In the genomic region with DNA sequence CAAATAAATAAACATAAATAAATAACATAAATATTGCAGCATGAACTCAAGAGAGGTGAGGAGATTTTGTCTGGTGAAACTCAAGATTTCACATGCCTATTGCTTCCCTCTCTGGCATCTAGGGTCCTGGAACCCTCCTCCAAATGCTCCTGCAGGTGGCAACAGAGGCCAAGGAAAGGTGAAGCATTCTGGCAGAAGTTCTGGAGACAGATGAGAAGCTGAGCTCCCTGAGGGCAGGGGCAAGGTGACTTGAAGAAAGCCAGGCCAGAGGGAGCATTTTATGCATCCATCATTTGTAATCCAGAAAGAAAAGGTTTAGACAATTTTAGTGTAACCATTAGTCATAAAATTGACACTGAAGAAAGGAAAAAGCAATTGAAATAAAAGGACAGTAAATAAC, we compare ENCODE assay signal across 1 cellular context.
A peak's percentile ranks its signal among the peaks of the same experiment; 100 is the strongest.
TF ChIP-seq lines count a peak whose summit lies in the region.

No MANE protein-coding gene starts in this region.

TF ChIP-seq in K562, 482 proteins besides CTCF, POLR2A, EP300 and RAD21 (continued from another document):
- TF ChIP-seq THAP7 (CRISPR knock-in tag; IDR thresholded peaks at IDR 0.05) (no peak), NFIC (IDR thresholded peaks at IDR 0.05) (peak; percentile 47; the same call in 1 of the 2 replicates), SREBF1 (IDR thresholded peaks at IDR 0.05; ENCODE audit: borderline replicate concordance, low read depth, low read length) (no peak), FUS (optimal IDR thresholded peaks at IDR 0.05; ENCODE audit: low read depth, low read length) (no peak), PYGO2 (tag; IDR thresholded peaks at IDR 0.05) (no peak), HNRNPUL1 (IDR thresholded peaks at IDR 0.05; ENCODE audit: low read length) (no peak), XRCC4 (IDR thresholded peaks at IDR 0.05; ENCODE audit: extremely low read depth, insufficient read depth, insufficient read length) (no peak), ZNF76 (CRISPR knock-in tag; IDR thresholded peaks at IDR 0.05; ENCODE audit: borderline replicate concordance) (no peak), ZNF583 (CRISPR knock-in tag; IDR thresholded peaks at IDR 0.05) (no peak), SOX6 (IDR thresholded peaks at IDR 0.05) (no peak), KAT2B (IDR thresholded peaks at IDR 0.05; ENCODE audit: low read depth, low read length) (no peak), CBX5 (IDR thresholded peaks at IDR 0.05; ENCODE audit: borderline replicate concordance, low read depth) (0 out of 2 replicates have a peak, but pooled peaks have one; percentile 43), POLR2AphosphoS5 (IDR thresholded peaks at IDR 0.05; ENCODE audit: control insufficient read depth, insufficient read depth, low read depth, low read length) (no peak), ARID4B (CRISPR knock-in tag; IDR thresholded peaks at IDR 0.05) (no peak), GABPB1 (CRISPR knock-in tag; IDR thresholded peaks at IDR 0.05) (no peak), ZNF354B (CRISPR knock-in tag; IDR thresholded peaks at IDR 0.05) (no peak), TBP (optimal IDR thresholded peaks at IDR 0.05; ENCODE audit: low read depth, low read length) (no peak)
